In the genomic region with DNA sequence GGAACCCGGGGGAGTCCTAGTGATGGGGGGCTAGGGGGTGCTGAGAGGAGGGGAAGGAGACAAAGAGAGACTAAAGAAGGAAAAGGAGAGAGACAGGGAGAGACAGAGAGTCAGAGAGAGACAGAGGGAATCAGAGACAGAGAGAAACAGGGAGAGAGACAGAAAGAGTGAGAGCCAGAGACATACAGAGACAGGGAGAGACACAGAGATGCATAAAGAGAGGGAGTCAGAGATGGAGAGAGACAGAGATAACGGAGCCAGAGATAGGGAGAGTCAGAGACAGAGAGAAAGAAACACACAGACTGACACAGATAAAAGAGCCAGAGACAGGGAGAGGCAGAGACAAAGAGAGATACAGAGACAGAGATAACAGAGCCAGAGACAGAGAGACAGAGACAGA, we compare ENCODE assay signal across 16 cellular contexts. TPM values are rescaled to one million over a fixed set of nuclear protein-coding genes. Genes with fewer than 3 reads are reported as not detected.
A peak's percentile ranks its signal among the peaks of the same experiment; 100 is the strongest.
DNase-seq lines count a peak whose midpoint lies in the region; ATAC-seq, FAIRE-seq and TF ChIP-seq lines count a peak whose summit lies in the region.
"Had no signal": no experiment of that assay in that cellular context is flagged by ENCODE, and none has a peak within 500 bp of the region (broad histone marks: within the 10 kb centered on the region; RNA-seq: fewer than 3 reads in every experiment).

No MANE protein-coding gene starts in this region.

- H3K4me3 ChIP-seq in left ventricle myocardium inferior (no peak overlapping the region), right cardiac atrium (ENCODE audit: low read length) (no peak overlapping the region)
- H3K4me3 ChIP-seq: SJCRH30, thoracic aorta had no signal

- peak overlapping the region; percentile 71 for H3K4me3 Mint-ChIP-seq in T-helper 17 cell
- peak overlapping the region in 4 of 5 donors; percentile 38 to 99 (median 88) for H3K4me3 Mint-ChIP-seq in immature natural killer cell

- peaks cover 10% of the 10 kb centered on the region for H3K36me3 Mint-ChIP-seq in T-helper 17 cell (ENCODE audit: low read depth)
- peaks cover 4 to 10% (median 5%) of the 10 kb centered on the region in 3 donors for H3K36me3 Mint-ChIP-seq in immature natural killer cell

- intact Hi-C loops in left ventricle myocardium inferior (cut with micrococcal nuclease) (no loop called here), right cardiac atrium (cut with DNase I) (no loop called here)

- H3K9me3 ChIP-seq in left ventricle myocardium inferior (replicated peaks) (no peaks in the 10 kb centered on the region), right cardiac atrium (ENCODE audit: control insufficient read depth, low read length) (no peaks in the 10 kb centered on the region), T-helper 17 cell (ENCODE audit: control insufficient read depth, low read length, poor library complexity, severe bottlenecking) (no peaks in the 10 kb centered on the region)
- H3K9me3 ChIP-seq: SJCRH30, thoracic aorta had no signal

- H3K27ac ChIP-seq in left ventricle myocardium inferior (replicated peaks) (peak overlapping the region; percentile 39), right cardiac atrium (ENCODE audit: low read length) (no peak overlapping the region), temporal lobe (ENCODE audit: low read depth, low read length) (peak overlapping the region; percentile 7)
- H3K27ac ChIP-seq: SJCRH30, thoracic aorta had no signal

- no peak for FAIRE-seq in HTR-8/SVneo (lab: Jason Lieb, UNC)

- no peak for ATAC-seq in right cardiac atrium
- no peak for ATAC-seq in T-helper 17 cell

- H3K27me3 Mint-ChIP-seq in T-helper 17 cell (peaks cover 33% of the 10 kb centered on the region), immature natural killer cell (ENCODE audit: low read depth in 3 of 3) (peaks cover 15 to 21% (median 17%) of the 10 kb centered on the region in 3 donors)

- 46% methylated on average over 2 of the region's 2 CpGs for WGBS in right cardiac atrium

- H3K9me3 Mint-ChIP-seq in immature natural killer cell, result no peaks in the 10 kb centered on the region

- in situ Hi-C loops in GM13977 (cut with MboI; ENCODE audit: low pct_unique_long_range_greater_than_20kb, low sequenced_read_pairs, unreplicated experiment), result loop anchor here (10.0 kb wide), 1 partner anchor 205 kb away; a partner anchor contains a TSS

- H3K27ac Mint-ChIP-seq in T-helper 17 cell, result peak overlapping the region; percentile 84
- peak overlapping the region in 4 of 6 donors; percentile 52 to 90 (median 72) for H3K27ac Mint-ChIP-seq in immature natural killer cell

- DNase-seq in left ventricle myocardium inferior, result no peak
- no peak for DNase-seq in right cardiac atrium
- no peak for DNase-seq in T-helper 17 cell
- DNase-seq in immature natural killer cell, result no peak
- DNase-seq in NCI-H2081 treated with DMSO at 0.1 percent for 48 hours (lab: John Stamatoyannopoulos, UW), result no peak
- DNase-seq in GM13977 (ENCODE audit: low spot score), result no peak
- no peak for DNase-seq in HTR-8/SVneo (ENCODE audit: insufficient read length, low spot score)
- DNase-seq: DMS53, SJCRH30 had no signal

- TF ChIP-seq CTCF in left ventricle myocardium inferior (IDR thresholded peaks at IDR 0.05; ENCODE audit: borderline replicate concordance) (no peak), GM13977 (IDR thresholded peaks at IDR 0.05; ENCODE audit: extremely low read depth, insufficient read depth, missing control alignments) (no peak)

- peaks cover 37% of the 10 kb centered on the region for H3K4me1 Mint-ChIP-seq in T-helper 17 cell
- peaks cover 28 to 36% of the 10 kb centered on the region in 2 donors for H3K4me1 Mint-ChIP-seq in immature natural killer cell

- H3K27me3 ChIP-seq in left ventricle myocardium inferior (ENCODE audit: low read depth) (peaks cover 12% of the 10 kb centered on the region), right cardiac atrium (ENCODE audit: control insufficient read depth, insufficient read depth) (no peaks in the 10 kb centered on the region)
- H3K27me3 ChIP-seq: SJCRH30 had no signal

- H3K36me3 ChIP-seq in left ventricle myocardium inferior, result no peaks in the 10 kb centered on the region
- H3K36me3 ChIP-seq: SJCRH30, thoracic aorta had no signal

- H3K4me1 ChIP-seq in left ventricle myocardium inferior, result peaks cover 49% of the 10 kb centered on the region
- peaks cover 2% of the 10 kb centered on the region for H3K4me1 ChIP-seq in right cardiac atrium (ENCODE audit: control insufficient read depth, insufficient read depth, low read length)
- H3K4me1 ChIP-seq: SJCRH30 had no signal

RNA-seq across cellular contexts. Expression of a gene that starts 1.5 kb away (rescaled TPM):
- 0.38 TPM for total RNA-seq in left ventricle myocardium inferior
- under 1 TPM; 0.17 to 0.91 (median 0.24) TPM for total RNA-seq in right cardiac atrium
- polyA plus RNA-seq in right cardiac atrium, result 0.14 TPM
- 1 to 10 TPM; 2.2 to 3.3 TPM for total RNA-seq in T-helper 17 cell
- polyA plus RNA-seq in immature natural killer cell, result 10 to 100 TPM in 1 of 3 donors, 1 to 10 TPM in 2; 1.3 to 16.0 (median 5.9) TPM
- 1.5 TPM for total RNA-seq in temporal lobe
- total RNA-seq: SJCRH30 had no signal

RNA-seq across cellular contexts. Expression of a gene that starts 27.2 kb away (rescaled TPM):
- 3.3 TPM for total RNA-seq in left ventricle myocardium inferior
- total RNA-seq in right cardiac atrium, result 1 to 10 TPM in 3 of 4 donors, under 1 TPM in 1; 0.45 to 7.4 (median 2.7) TPM
- polyA plus RNA-seq in right cardiac atrium, result 2.2 TPM
- 1 to 10 TPM; 1.5 to 1.6 TPM for total RNA-seq in T-helper 17 cell
- 1 to 10 TPM in 2 of 3 donors, under 1 TPM in 1; 0.86 to 3.0 (median 1.3) TPM for polyA plus RNA-seq in immature natural killer cell
- 116 TPM for total RNA-seq in temporal lobe
- total RNA-seq: dermis microvascular lymphatic vessel endothelial cell, HT-29, SJCRH30, smooth muscle cell, thoracic aorta had no signal
- polyA plus RNA-seq: AG04450, smooth muscle cell had no signal

RNA-seq across cellular contexts. Expression of a gene that starts 47.8 kb away (rescaled TPM):
- 1.2 TPM for total RNA-seq in left ventricle myocardium inferior
- total RNA-seq in right cardiac atrium, result 1 to 10 TPM in 2 of 4 donors, under 1 TPM in 2; 0.54 to 1.9 (median 1.1) TPM
- 0.68 TPM for polyA plus RNA-seq in right cardiac atrium
- total RNA-seq in T-helper 17 cell, result 100 to 1,000 TPM; 104 to 105 TPM
- 100 to 1,000 TPM in 1 of 3 donors, 10 to 100 TPM in 2; 29.0 to 120 (median 32.9) TPM for polyA plus RNA-seq in immature natural killer cell
- 0.25 TPM for total RNA-seq in temporal lobe
- total RNA-seq: dermis microvascular lymphatic vessel endothelial cell, HT-29, occipital lobe, SJCRH30, smooth muscle cell had no signal
- polyA plus RNA-seq: AG04450 had no signal

Comparison
In these comparisons a context has a peak if more than half of its experiments do, and no peak if none do; other contexts are left out.
1. RNA of a gene that starts 27.2 kb away (total RNA-seq): 116 TPM in temporal lobe (single experiment); 3.3 TPM in left ventricle myocardium inferior (single experiment), 0.45 to 7.4 TPM in right cardiac atrium and 1.5 to 1.6 TPM in T-helper 17 cell; every median in the first group is over 10 times any median in the second.
2. RNA of a gene that starts 47.8 kb away (total RNA-seq): 104 to 105 TPM in T-helper 17 cell; 0.54 to 1.9 TPM in right cardiac atrium, 1.2 TPM in left ventricle myocardium inferior (single experiment) and 0.25 TPM in temporal lobe (single experiment); every median in the first group is over 10 times any median in the second.